Comparison of ENCODE assay signal across 8 cellular contexts in the genomic region with DNA sequence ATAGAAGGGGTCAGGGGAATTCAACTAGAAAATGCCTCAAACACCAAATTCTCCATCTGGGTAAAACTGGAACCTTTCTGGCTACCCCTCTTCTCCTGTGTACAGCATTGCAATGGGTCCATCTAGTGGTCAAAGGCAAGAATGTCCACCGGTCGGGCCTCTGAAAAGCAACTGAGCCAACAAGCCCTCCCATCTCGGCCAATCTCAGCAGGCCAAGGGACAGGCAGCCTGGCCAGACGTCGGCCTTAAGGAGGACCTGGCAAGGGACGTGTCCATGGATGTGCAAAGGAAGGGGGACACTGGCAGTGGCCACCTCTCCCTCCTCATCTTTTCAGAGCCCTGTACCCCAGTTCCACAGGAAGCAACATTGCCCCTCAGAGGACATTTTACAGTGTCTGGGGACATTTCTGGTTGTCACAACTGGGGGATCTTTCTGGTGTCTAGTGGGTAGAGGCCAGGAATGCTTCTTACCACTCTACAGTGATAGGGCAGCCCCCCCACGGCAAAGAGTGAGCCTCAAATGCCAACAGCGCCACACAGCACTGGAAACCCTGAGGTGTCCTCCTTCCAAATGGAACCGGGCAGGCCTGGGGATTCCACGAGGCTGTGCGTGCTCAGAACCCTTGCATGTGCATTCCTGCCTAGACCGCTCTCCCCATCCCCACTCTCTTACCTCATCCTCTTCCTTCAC.
DNase-seq lines count a peak whose midpoint lies in the region; ATAC-seq and TF ChIP-seq lines count a peak whose summit lies in the region.

No MANE protein-coding gene starts in this region.

- no peaks in the 10 kb centered on the region for H3K36me3 ChIP-seq in WERI-Rb-1

- TF ChIP-seq CTCF in AG09319 (IDR thresholded peaks at IDR 0.05; ENCODE audit: low read depth, low read length) (peak; percentile 94), GM12873 (IDR thresholded peaks at IDR 0.05; ENCODE audit: insufficient read depth, low read depth, low read length, missing control alignments) (peak; percentile 85), WERI-Rb-1 (IDR thresholded peaks at IDR 0.05; ENCODE audit: low read depth, low read length) (peak; percentile 81), foreskin keratinocyte (conservative IDR thresholded peaks at IDR 0.05) (peak; percentile 93)

- H3K4me3 ChIP-seq in WERI-Rb-1 (ENCODE audit: low read depth, low read length), result no peak overlapping the region

- DNase-seq in AG09319 (ENCODE audit: extremely low read depth, low read depth) (peak; percentile 31), NCI-H2029 treated with DMSO at 0.1 percent for 48 hours (lab: John Stamatoyannopoulos, UW) (peak; percentile 85), WERI-Rb-1 (peak; percentile 52), foreskin keratinocyte (peak in 1 of 2 donors; percentile 50), non-pigmented ciliary epithelial cell (ENCODE audit: low read depth) (peak; percentile 35)
- DNase-seq in activated effector memory CD4-positive, alpha-beta T cell treated with Interleukin-2 at 50 U/mL for 16 hours, result no peak

- no peaks in the 10 kb centered on the region for H3K9me3 ChIP-seq in WERI-Rb-1 (ENCODE audit: severe bottlenecking)

- no peaks in the 10 kb centered on the region for H3K4me1 ChIP-seq in foreskin keratinocyte

- H3K27me3 ChIP-seq in WERI-Rb-1 (ENCODE audit: insufficient read depth, low read depth, severe bottlenecking), result peaks cover 86% of the 10 kb centered on the region
- peaks cover 5% of the 10 kb centered on the region for H3K27me3 ChIP-seq in foreskin keratinocyte

- ATAC-seq in HG02798 (IDR thresholded peaks at IDR 0.05; ENCODE audit: poor library complexity, unreplicated experiment), result peak; percentile 80
- ATAC-seq in foreskin keratinocyte, result peak; percentile 77

- H3K27ac ChIP-seq in WERI-Rb-1 (no peak overlapping the region), foreskin keratinocyte (no peak overlapping the region)
